ENCODE assay signal across 1 cellular context in the genomic region with DNA sequence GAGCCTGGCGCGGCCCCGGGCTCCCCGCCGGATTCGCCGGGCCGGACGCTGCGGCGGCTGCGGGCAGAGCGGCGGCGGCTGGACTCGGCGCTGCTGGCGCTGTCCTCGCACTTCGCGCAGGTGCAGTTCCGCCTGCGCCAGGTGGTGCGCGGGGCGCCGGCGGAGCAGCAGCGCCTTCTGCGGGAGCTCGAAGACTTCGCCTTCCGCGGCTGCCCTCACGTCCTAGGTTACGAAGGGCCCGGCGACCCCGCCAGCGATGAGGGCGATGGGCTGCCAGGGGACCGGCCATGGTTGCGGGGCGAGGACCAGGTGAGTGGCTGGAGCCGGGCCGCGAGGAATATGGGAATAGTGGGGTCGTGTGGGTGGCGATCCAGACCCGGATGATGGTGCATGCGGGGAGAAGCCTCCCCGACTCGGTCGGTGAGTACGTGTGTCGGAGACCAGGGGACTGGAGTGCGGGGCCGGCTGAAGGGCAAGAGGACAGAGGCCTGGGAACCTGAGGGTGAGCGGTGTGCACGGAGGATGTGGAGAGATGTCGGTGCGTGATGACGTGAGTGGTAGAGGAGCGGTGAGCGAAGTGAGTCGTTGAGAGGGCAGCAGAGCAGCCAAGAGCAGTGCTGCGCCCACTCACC.
A peak's percentile ranks its signal among the peaks of the same experiment; 100 is the strongest.
TF ChIP-seq lines count a peak whose summit lies in the region.

No MANE protein-coding gene starts in this region.

TF ChIP-seq in K562, 482 proteins besides CTCF, POLR2A, EP300 and RAD21 (continued from another document and continues in another):
- peak; percentile 76 for TF ChIP-seq ZNF592 (IDR thresholded peaks at IDR 0.05)
- 0 out of 2 replicates have a peak, but pooled peaks have one; percentile 61 for TF ChIP-seq MTA1 (IDR thresholded peaks at IDR 0.05; ENCODE audit: borderline replicate concordance)
- no peak for TF ChIP-seq SMARCC2 (IDR thresholded peaks at IDR 0.05; ENCODE audit: low read depth)
- no peak for TF ChIP-seq RBM14 (IDR thresholded peaks at IDR 0.05; ENCODE audit: borderline replicate concordance, insufficient read depth, low read depth, low read length)
- TF ChIP-seq CTCFL (IDR thresholded peaks at IDR 0.05; ENCODE audit: borderline replicate concordance, insufficient read depth, low read depth, low read length, poor library complexity, severe bottlenecking) = peak; percentile 60
- 0 out of 2 replicates have a peak, but pooled peaks have one; percentile 20 for TF ChIP-seq GMEB1 (CRISPR knock-in tag; IDR thresholded peaks at IDR 0.05)
- peak; percentile 56 for TF ChIP-seq SUPT5H (IDR thresholded peaks at IDR 0.05)
- TF ChIP-seq, protein P1, sequence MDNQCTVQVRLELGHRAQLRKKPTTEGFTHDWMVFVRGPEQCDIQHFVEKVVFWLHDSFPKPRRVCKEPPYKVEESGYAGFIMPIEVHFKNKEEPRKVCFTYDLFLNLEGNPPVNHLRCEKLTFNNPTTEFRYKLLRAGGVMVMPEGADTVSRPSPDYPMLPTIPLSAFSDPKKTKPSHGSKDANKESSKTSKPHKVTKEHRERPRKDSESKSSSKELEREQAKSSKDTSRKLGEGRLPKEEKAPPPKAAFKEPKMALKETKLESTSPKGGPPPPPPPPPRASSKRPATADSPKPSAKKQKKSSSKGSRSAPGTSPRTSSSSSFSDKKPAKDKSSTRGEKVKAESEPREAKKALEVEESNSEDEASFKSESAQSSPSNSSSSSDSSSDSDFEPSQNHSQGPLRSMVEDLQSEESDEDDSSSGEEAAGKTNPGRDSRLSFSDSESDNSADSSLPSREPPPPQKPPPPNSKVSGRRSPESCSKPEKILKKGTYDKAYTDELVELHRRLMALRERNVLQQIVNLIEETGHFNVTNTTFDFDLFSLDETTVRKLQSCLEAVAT (IDR thresholded peaks at IDR 0.05) = peak in 1 of 2 experiments; percentile 58; a peak in 1 of 4 replicates
- TF ChIP-seq, protein P2, sequence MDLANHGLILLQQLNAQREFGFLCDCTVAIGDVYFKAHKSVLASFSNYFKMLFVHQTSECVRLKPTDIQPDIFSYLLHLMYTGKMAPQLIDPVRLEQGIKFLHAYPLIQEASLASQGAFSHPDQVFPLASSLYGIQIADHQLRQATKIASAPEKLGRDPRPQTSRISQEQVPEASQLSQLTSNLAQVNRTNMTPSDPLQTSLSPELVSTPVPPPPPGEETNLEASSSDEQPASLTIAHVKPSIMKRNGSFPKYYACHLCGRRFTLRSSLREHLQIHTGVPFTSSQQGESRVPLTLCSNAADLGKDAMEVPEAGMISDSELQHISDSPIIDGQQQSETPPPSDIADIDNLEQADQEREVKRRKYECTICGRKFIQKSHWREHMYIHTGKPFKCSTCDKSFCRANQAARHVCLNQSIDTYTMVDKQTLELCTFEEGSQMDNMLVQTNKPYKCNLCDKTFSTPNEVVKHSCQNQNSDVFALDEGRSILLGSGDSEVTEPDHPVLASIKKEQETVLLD (IDR thresholded peaks at IDR 0.05) = 0 out of 2 replicates have a peak, but pooled peaks have one; percentile 49
- TF ChIP-seq YY1 (IDR thresholded peaks at IDR 0.05; ENCODE audit: borderline replicate concordance in 1 of 3, control insufficient read depth in 1 of 3, extremely low read depth in 1 of 3, insufficient read depth in 3 of 3, insufficient read length in 1 of 3, insufficient replicate concordance in 2 of 3, low read depth in 1 of 3, low read length in 2 of 3) = peak in 1 of 3 experiments; percentile 27
- TF ChIP-seq, protein P3, sequence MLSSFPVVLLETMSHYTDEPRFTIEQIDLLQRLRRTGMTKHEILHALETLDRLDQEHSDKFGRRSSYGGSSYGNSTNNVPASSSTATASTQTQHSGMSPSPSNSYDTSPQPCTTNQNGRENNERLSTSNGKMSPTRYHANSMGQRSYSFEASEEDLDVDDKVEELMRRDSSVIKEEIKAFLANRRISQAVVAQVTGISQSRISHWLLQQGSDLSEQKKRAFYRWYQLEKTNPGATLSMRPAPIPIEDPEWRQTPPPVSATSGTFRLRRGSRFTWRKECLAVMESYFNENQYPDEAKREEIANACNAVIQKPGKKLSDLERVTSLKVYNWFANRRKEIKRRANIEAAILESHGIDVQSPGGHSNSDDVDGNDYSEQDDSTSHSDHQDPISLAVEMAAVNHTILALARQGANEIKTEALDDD (IDR thresholded peaks at IDR 0.05) = no peak
- TF ChIP-seq HLTF (IDR thresholded peaks at IDR 0.05) = 0 out of 2 replicates have a peak, but pooled peaks have one; percentile 58
- TF ChIP-seq RB1 (IDR thresholded peaks at IDR 0.05; ENCODE audit: low read depth) = peak; percentile 56; the same call in 1 of the 2 replicates
- 0 out of 2 replicates have a peak, but pooled peaks have one; percentile 7 for TF ChIP-seq JUND (IDR thresholded peaks at IDR 0.05; ENCODE audit: borderline replicate concordance, low read depth, low read length)
- no peak for TF ChIP-seq JUND (tag; IDR thresholded peaks at IDR 0.05; ENCODE audit: borderline replicate concordance, low read depth, low read length)
- TF ChIP-seq SIN3A (IDR thresholded peaks at IDR 0.05; ENCODE audit: borderline replicate concordance in 2 of 2, control insufficient read depth in 1 of 2, low read depth in 2 of 2, low read length in 2 of 2) = peak in 1 of 2 experiments; percentile 62; a peak in 1 of 4 replicates
- peak; percentile 47 for TF ChIP-seq PHF20 (IDR thresholded peaks at IDR 0.05; ENCODE audit: partially characterized antibody)
- 0 out of 2 replicates have a peak, but pooled peaks have one; percentile 43 for TF ChIP-seq ZEB2 (IDR thresholded peaks at IDR 0.05)
- TF ChIP-seq LARP7 (IDR thresholded peaks at IDR 0.05) = peak; percentile 63; the same call in 1 of the 2 replicates
- TF ChIP-seq NONO (IDR thresholded peaks at IDR 0.05; ENCODE audit: low read depth in 2 of 2, low read length in 1 of 2) = peak in 1 of 2 experiments; percentile 81; a peak in 2 of 4 replicates
- peak; percentile 76 for TF ChIP-seq CREB1 (IDR thresholded peaks at IDR 0.05)
- TF ChIP-seq CREB1 (CRISPR knock-in tag; IDR thresholded peaks at IDR 0.05) = no peak
- TF ChIP-seq, protein P4, sequence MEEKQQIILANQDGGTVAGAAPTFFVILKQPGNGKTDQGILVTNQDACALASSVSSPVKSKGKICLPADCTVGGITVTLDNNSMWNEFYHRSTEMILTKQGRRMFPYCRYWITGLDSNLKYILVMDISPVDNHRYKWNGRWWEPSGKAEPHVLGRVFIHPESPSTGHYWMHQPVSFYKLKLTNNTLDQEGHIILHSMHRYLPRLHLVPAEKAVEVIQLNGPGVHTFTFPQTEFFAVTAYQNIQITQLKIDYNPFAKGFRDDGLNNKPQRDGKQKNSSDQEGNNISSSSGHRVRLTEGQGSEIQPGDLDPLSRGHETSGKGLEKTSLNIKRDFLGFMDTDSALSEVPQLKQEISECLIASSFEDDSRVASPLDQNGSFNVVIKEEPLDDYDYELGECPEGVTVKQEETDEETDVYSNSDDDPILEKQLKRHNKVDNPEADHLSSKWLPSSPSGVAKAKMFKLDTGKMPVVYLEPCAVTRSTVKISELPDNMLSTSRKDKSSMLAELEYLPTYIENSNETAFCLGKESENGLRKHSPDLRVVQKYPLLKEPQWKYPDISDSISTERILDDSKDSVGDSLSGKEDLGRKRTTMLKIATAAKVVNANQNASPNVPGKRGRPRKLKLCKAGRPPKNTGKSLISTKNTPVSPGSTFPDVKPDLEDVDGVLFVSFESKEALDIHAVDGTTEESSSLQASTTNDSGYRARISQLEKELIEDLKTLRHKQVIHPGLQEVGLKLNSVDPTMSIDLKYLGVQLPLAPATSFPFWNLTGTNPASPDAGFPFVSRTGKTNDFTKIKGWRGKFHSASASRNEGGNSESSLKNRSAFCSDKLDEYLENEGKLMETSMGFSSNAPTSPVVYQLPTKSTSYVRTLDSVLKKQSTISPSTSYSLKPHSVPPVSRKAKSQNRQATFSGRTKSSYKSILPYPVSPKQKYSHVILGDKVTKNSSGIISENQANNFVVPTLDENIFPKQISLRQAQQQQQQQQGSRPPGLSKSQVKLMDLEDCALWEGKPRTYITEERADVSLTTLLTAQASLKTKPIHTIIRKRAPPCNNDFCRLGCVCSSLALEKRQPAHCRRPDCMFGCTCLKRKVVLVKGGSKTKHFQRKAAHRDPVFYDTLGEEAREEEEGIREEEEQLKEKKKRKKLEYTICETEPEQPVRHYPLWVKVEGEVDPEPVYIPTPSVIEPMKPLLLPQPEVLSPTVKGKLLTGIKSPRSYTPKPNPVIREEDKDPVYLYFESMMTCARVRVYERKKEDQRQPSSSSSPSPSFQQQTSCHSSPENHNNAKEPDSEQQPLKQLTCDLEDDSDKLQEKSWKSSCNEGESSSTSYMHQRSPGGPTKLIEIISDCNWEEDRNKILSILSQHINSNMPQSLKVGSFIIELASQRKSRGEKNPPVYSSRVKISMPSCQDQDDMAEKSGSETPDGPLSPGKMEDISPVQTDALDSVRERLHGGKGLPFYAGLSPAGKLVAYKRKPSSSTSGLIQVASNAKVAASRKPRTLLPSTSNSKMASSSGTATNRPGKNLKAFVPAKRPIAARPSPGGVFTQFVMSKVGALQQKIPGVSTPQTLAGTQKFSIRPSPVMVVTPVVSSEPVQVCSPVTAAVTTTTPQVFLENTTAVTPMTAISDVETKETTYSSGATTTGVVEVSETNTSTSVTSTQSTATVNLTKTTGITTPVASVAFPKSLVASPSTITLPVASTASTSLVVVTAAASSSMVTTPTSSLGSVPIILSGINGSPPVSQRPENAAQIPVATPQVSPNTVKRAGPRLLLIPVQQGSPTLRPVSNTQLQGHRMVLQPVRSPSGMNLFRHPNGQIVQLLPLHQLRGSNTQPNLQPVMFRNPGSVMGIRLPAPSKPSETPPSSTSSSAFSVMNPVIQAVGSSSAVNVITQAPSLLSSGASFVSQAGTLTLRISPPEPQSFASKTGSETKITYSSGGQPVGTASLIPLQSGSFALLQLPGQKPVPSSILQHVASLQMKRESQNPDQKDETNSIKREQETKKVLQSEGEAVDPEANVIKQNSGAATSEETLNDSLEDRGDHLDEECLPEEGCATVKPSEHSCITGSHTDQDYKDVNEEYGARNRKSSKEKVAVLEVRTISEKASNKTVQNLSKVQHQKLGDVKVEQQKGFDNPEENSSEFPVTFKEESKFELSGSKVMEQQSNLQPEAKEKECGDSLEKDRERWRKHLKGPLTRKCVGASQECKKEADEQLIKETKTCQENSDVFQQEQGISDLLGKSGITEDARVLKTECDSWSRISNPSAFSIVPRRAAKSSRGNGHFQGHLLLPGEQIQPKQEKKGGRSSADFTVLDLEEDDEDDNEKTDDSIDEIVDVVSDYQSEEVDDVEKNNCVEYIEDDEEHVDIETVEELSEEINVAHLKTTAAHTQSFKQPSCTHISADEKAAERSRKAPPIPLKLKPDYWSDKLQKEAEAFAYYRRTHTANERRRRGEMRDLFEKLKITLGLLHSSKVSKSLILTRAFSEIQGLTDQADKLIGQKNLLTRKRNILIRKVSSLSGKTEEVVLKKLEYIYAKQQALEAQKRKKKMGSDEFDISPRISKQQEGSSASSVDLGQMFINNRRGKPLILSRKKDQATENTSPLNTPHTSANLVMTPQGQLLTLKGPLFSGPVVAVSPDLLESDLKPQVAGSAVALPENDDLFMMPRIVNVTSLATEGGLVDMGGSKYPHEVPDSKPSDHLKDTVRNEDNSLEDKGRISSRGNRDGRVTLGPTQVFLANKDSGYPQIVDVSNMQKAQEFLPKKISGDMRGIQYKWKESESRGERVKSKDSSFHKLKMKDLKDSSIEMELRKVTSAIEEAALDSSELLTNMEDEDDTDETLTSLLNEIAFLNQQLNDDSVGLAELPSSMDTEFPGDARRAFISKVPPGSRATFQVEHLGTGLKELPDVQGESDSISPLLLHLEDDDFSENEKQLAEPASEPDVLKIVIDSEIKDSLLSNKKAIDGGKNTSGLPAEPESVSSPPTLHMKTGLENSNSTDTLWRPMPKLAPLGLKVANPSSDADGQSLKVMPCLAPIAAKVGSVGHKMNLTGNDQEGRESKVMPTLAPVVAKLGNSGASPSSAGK (IDR thresholded peaks at IDR 0.05) = peak; percentile 79
- TF ChIP-seq SMARCE1 (IDR thresholded peaks at IDR 0.05) = 0 out of 2 replicates have a peak, but pooled peaks have one; percentile 13
